Comparison of ENCODE assay signal across 14 cellular contexts in genomic region chr17:80616705-80617104, GRCh38.
DNase-seq lines count a peak whose midpoint lies in the region; ATAC-seq and TF ChIP-seq lines count a peak whose summit lies in the region.
"Had no signal": no experiment of that assay in that cellular context is flagged by ENCODE, and none has a peak within 500 bp of the region (broad histone marks: within the 10 kb centered on the region; RNA-seq: fewer than 3 reads in every experiment).

No MANE protein-coding gene starts in this region.

- no peaks in the 10 kb centered on the region for H3K27me3 ChIP-seq in skeletal muscle tissue (ENCODE audit: control insufficient read depth in 3 of 3, insufficient read depth in 3 of 3, low read length in 3 of 3)
- H3K27me3 ChIP-seq: BE2C had no signal

- no peaks in the 10 kb centered on the region for H3K9me3 ChIP-seq in skeletal muscle tissue (ENCODE audit: control insufficient read depth in 3 of 3, low read length in 3 of 3)
- H3K9me3 ChIP-seq: BE2C, Caco-2, HAP-1 had no signal

- peaks cover 41% of the 10 kb centered on the region for H3K4me1 Mint-ChIP-seq in glutamatergic neuron (ENCODE audit: low read depth, unreplicated experiment)

- peak overlapping the region in 1 of 3 donors; percentile 9 for H3K9ac ChIP-seq in skeletal muscle tissue (ENCODE audit: low read depth in 1 of 3, low read length in 3 of 3)

- H3K4me3 Mint-ChIP-seq in glutamatergic neuron (ENCODE audit: unreplicated experiment) = no peak overlapping the region
- H3K4me3 Mint-ChIP-seq: CD4-positive, CD25-positive, alpha-beta regulatory T cell; CD8-positive, alpha-beta memory T cell had no signal

- intact Hi-C loops in Right ventricle myocardium superior (cut with DNase I) = no loop called here

- peak overlapping the region; percentile 25 for H3K27ac Mint-ChIP-seq in glutamatergic neuron (ENCODE audit: unreplicated experiment)
- H3K27ac Mint-ChIP-seq: CD4-positive, CD25-positive, alpha-beta regulatory T cell had no signal

- H3K36me3 ChIP-seq in skeletal muscle tissue (ENCODE audit: control insufficient read depth in 3 of 3, insufficient read depth in 3 of 3, low read length in 3 of 3) = no peaks in the 10 kb centered on the region
- H3K36me3 ChIP-seq: BE2C, HAP-1 had no signal

- peaks cover 29 to 58% (median 52%) of the 10 kb centered on the region in 3 donors for H3K4me1 ChIP-seq in skeletal muscle tissue (ENCODE audit: control insufficient read depth in 3 of 3, insufficient read depth in 3 of 3, low read length in 3 of 3)
- H3K4me1 ChIP-seq: BE2C had no signal

- DNase-seq in LNCaP clone FGC (ENCODE audit: low read depth) (peak; percentile 49), NCI-H2196 (lab: John Stamatoyannopoulos, UW; ENCODE audit: unreplicated experiment) (peak; percentile 42), glutamatergic neuron (no peak), COR-L47 (lab: John Stamatoyannopoulos, UW) (no peak), Right ventricle myocardium superior (no peak)
- no peak for DNase-seq in stimulated activated CD4-positive, alpha-beta T cell treated with anti-CD3 and anti-CD28 coated beads, Interleukin-2, amount 100 ng/mL, for 24 hours
- DNase-seq: ACHN; BE2C; C1 segment of cervical spinal cord; Caco-2; CD4-positive, CD25-positive, alpha-beta regulatory T cell; CD8-positive, alpha-beta memory T cell had no signal

- no peaks in the 10 kb centered on the region for H3K36me3 Mint-ChIP-seq in glutamatergic neuron (ENCODE audit: unreplicated experiment)
- H3K36me3 Mint-ChIP-seq: CD8-positive, alpha-beta memory T cell had no signal

- H3K9me3 Mint-ChIP-seq in glutamatergic neuron (ENCODE audit: unreplicated experiment) = peaks cover 2% of the 10 kb centered on the region
- H3K9me3 Mint-ChIP-seq: CD4-positive, CD25-positive, alpha-beta regulatory T cell; CD8-positive, alpha-beta memory T cell had no signal

- no peak overlapping the region for H3K4me3 ChIP-seq in LNCaP clone FGC (ENCODE audit: low read depth, low read length)
- H3K4me3 ChIP-seq in skeletal muscle tissue (ENCODE audit: low read length in 3 of 3) = peak overlapping the region in 2 of 3 donors; percentile 14 to 32
- H3K4me3 ChIP-seq: HAP-1 had no signal

- no peak for TF ChIP-seq CTCF in LNCaP clone FGC (IDR thresholded peaks at IDR 0.05; ENCODE audit: control insufficient read depth, extremely low read depth, insufficient read depth)
- no peak for TF ChIP-seq CTCF in glutamatergic neuron (IDR thresholded peaks at IDR 0.05; ENCODE audit: partially characterized antibody, unreplicated experiment)

- no peak overlapping the region for H3K27ac ChIP-seq in skeletal muscle tissue (ENCODE audit: low read depth, low read length)

- peaks cover 8% of the 10 kb centered on the region for H3K27me3 Mint-ChIP-seq in glutamatergic neuron (ENCODE audit: unreplicated experiment)
- H3K27me3 Mint-ChIP-seq: CD4-positive, CD25-positive, alpha-beta regulatory T cell; CD8-positive, alpha-beta memory T cell had no signal

- no peak for ATAC-seq in Right ventricle myocardium superior (ENCODE audit: poor library complexity)

Comparison
In these comparisons a context has a peak if more than half of its experiments do, and no peak if none do; other contexts are left out.
1. DNase-seq: peak in LNCaP clone FGC (single experiment) and NCI-H2196 (single experiment); none in glutamatergic neuron (single experiment), COR-L47 (single experiment), Right ventricle myocardium superior (single experiment) and stimulated activated CD4-positive, alpha-beta T cell treated with anti-CD3 and anti-CD28 coated beads, Interleukin-2, amount 100 ng/mL, for 24 hours (0 of 2).